In the genomic region with DNA sequence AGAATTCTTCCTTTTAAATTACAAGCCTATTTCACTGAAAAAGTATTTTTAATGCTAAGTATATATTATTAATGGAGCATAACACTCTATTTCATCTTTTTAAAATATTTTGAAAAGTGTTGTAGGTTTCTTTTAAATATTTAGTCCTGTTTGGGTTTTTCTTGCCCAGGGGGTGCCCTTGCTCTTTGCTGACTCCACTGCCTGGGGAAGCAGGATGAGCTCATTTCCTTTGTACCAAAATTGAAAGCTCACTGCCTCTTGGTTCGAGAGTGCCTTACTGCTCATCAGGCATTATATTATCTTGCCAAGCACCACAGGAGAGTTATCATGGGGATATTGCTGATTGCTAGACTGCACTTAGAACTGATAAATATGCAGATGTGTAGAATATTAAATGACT, we compare ENCODE assay signal across 10 cellular contexts.
DNase-seq lines count a peak whose midpoint lies in the region; ATAC-seq, FAIRE-seq and TF ChIP-seq lines count a peak whose summit lies in the region.
"Had no signal": no experiment of that assay in that cellular context is flagged by ENCODE, and none has a peak within 500 bp of the region (broad histone marks: within the 10 kb centered on the region; RNA-seq: fewer than 3 reads in every experiment).

No MANE protein-coding gene starts in this region.

- H3K9me3 ChIP-seq in left ventricle myocardium inferior (replicated peaks) (peaks cover 7% of the 10 kb centered on the region), right atrium auricular region (no peaks in the 10 kb centered on the region), aorta (ENCODE audit: control insufficient read depth, low read length) (no peaks in the 10 kb centered on the region), small intestine (ENCODE audit: control insufficient read depth, low read depth) (no peaks in the 10 kb centered on the region)
- H3K9me3 ChIP-seq: mucosa of descending colon had no signal

- H3K36me3 ChIP-seq in left ventricle myocardium inferior (no peaks in the 10 kb centered on the region), right atrium auricular region (no peaks in the 10 kb centered on the region), aorta (ENCODE audit: control insufficient read depth in 1 of 2, insufficient read depth in 2 of 2, low read length in 1 of 2) (no peaks in the 10 kb centered on the region), small intestine (ENCODE audit: control insufficient read depth in 2 of 2, insufficient read depth in 2 of 2, low read length in 2 of 2) (no peaks in the 10 kb centered on the region)

- no peak overlapping the region for H3K27ac ChIP-seq in left ventricle myocardium inferior (replicated peaks)
- no peak overlapping the region for H3K27ac ChIP-seq in right atrium auricular region
- no peak overlapping the region for H3K27ac ChIP-seq in aorta (ENCODE audit: low read depth in 1 of 2, low read length in 2 of 2)
- no peak overlapping the region for H3K27ac ChIP-seq in small intestine (ENCODE audit: low read depth in 1 of 2, low read length in 1 of 2)

- TF ChIP-seq CTCF in left ventricle myocardium inferior (IDR thresholded peaks at IDR 0.05; ENCODE audit: borderline replicate concordance): peak; percentile 20
- TF ChIP-seq CTCF in right atrium auricular region (IDR thresholded peaks at IDR 0.05): no peak
- TF ChIP-seq CTCF in epithelial cell of esophagus (IDR thresholded peaks at IDR 0.05; ENCODE audit: insufficient read depth, low read depth, low read length, missing control alignments): no peak

- FAIRE-seq in small intestine (lab: Jason Lieb, UNC): no peak
- FAIRE-seq: K562 had no signal

- no peaks in the 10 kb centered on the region for H3K4me1 ChIP-seq in left ventricle myocardium inferior
- H3K4me1 ChIP-seq in right atrium auricular region: no peaks in the 10 kb centered on the region
- H3K4me1 ChIP-seq in aorta (ENCODE audit: control insufficient read depth in 1 of 2, insufficient read depth in 2 of 2, low read length in 2 of 2): no peaks in the 10 kb centered on the region
- no peaks in the 10 kb centered on the region for H3K4me1 ChIP-seq in small intestine (ENCODE audit: control insufficient read depth in 2 of 2, insufficient read depth in 1 of 2, low read depth in 1 of 2, low read length in 1 of 2)

- intact Hi-C loops in left ventricle myocardium inferior (cut with micrococcal nuclease) (no loop called here), aorta (cut with DNase I) (no loop called here)

- 0 to 7% methylated on average over 1 of the region's 1 CpG for WGBS in aorta, 2 donors
- WGBS in small intestine, 3 donors: 23 to 37% (median 27%) methylated on average over 1 of the region's 1 CpG

- ATAC-seq in aorta (ENCODE audit: low FRiP score) (peak; percentile 72), HG02623 (IDR thresholded peaks at IDR 0.05; ENCODE audit: unreplicated experiment) (no peak)
- ATAC-seq: K562, mucosa of descending colon had no signal

- H3K4me3 ChIP-seq in left ventricle myocardium inferior (no peak overlapping the region), right atrium auricular region (no peak overlapping the region), epithelial cell of esophagus (ENCODE audit: low read length) (no peak overlapping the region), aorta (ENCODE audit: low read length in 2 of 2) (no peak overlapping the region), small intestine (ENCODE audit: low read depth in 1 of 2, low read length in 2 of 2) (no peak overlapping the region)
- H3K4me3 ChIP-seq: K562, mucosa of descending colon had no signal

- DNase-seq in left ventricle myocardium inferior (no peak), right atrium auricular region (ENCODE audit: low spot score) (no peak), OCI-M1 (lab: John Stamatoyannopoulos, UW) (peak; percentile 71), epithelial cell of esophagus (ENCODE audit: low read depth) (peak; percentile 13), aorta (no peak), small intestine (no peak)
- no peak for DNase-seq in stimulated activated CD4-positive, alpha-beta T cell treated with anti-CD3 and anti-CD28 coated beads, Interleukin-4, amount 100 ng/mL, for 4 hours
- DNase-seq: mucosa of descending colon had no signal

- no peaks in the 10 kb centered on the region for H3K27me3 ChIP-seq in left ventricle myocardium inferior (ENCODE audit: low read depth)
- H3K27me3 ChIP-seq in right atrium auricular region: no peaks in the 10 kb centered on the region
- H3K27me3 ChIP-seq in aorta (ENCODE audit: control insufficient read depth in 1 of 2, insufficient read depth in 2 of 2, low read length in 1 of 2): no peaks in the 10 kb centered on the region
- no peaks in the 10 kb centered on the region for H3K27me3 ChIP-seq in small intestine (ENCODE audit: control insufficient read depth in 2 of 2, insufficient read depth in 2 of 2, low read length in 2 of 2)

Comparison
In these comparisons a context has a peak if more than half of its experiments do, and no peak if none do; other contexts are left out.
1. DNase-seq: peak in OCI-M1 (single experiment) and epithelial cell of esophagus (single experiment); none in left ventricle myocardium inferior (single experiment), right atrium auricular region (single experiment), aorta (0 of 2), small intestine (single experiment) and stimulated activated CD4-positive, alpha-beta T cell treated with anti-CD3 and anti-CD28 coated beads, Interleukin-4, amount 100 ng/mL, for 4 hours (0 of 2).